ENCODE assay signal across 20 cellular contexts in genomic region chr6:41359617-41360313, GRCh38. TPM values are rescaled to one million over a fixed set of nuclear protein-coding genes. Genes with fewer than 3 reads are reported as not detected.
"Had no signal": no experiment of that assay in that cellular context is flagged by ENCODE, and none has a peak within 500 bp of the region (broad histone marks: within the 10 kb centered on the region; RNA-seq: fewer than 3 reads in every experiment).

No MANE protein-coding gene starts in this region.

- H3K4me3 Mint-ChIP-seq: dendritic cell treated with granulocyte-macrophage colony-stimulating factor and Interleukin-4, amounts not matched to agents 40 ng/mL and 50 ng/mL, for 4 days had no signal

- DNase-seq: foreskin melanocyte; mammary epithelial cell; mucosa of descending colon; posterior cingulate gyrus; small intestine; stimulated activated CD4-positive, alpha-beta T cell treated with anti-CD3 and anti-CD28 coated beads, Interleukin-12 subunit alpha, Interleukin-12 subunit beta, amount 100 ng/mL, for 4 hours; stimulated activated naive CD4-positive, alpha-beta T cell; stomach; substantia nigra; transverse colon had no signal

- H3K4me1 Mint-ChIP-seq: naive thymus-derived CD8-positive, alpha-beta T cell had no signal

- H3K27ac Mint-ChIP-seq: dendritic cell treated with granulocyte-macrophage colony-stimulating factor and Interleukin-4, amounts not matched to agents 40 ng/mL and 50 ng/mL, for 4 days; naive thymus-derived CD8-positive, alpha-beta T cell had no signal

RNA-seq across cellular contexts. Expression of gene NCR2, which starts 24.4 kb away (rescaled TPM):
- total RNA-seq: epithelial cell of proximal tubule; hepatocyte; kidney epithelial cell; liver; mammary epithelial cell; naive thymus-derived CD8-positive, alpha-beta T cell; osteoblast; pulmonary artery endothelial cell; stomach; thoracic aorta; transverse colon; urinary bladder had no signal
